In genomic region chr12:95182868-95183415, GRCh38 we compare ENCODE assay signal across 11 cellular contexts. TPM values are rescaled to one million over a fixed set of nuclear protein-coding genes. Genes with fewer than 3 reads are reported as not detected.
A peak's percentile ranks its signal among the peaks of the same experiment; 100 is the strongest.
DNase-seq lines count a peak whose midpoint lies in the region; ATAC-seq, FAIRE-seq and TF ChIP-seq lines count a peak whose summit lies in the region.
"Had no signal": no experiment of that assay in that cellular context is flagged by ENCODE, and none has a peak within 500 bp of the region (broad histone marks: within the 10 kb centered on the region; RNA-seq: fewer than 3 reads in every experiment).

No MANE protein-coding gene starts in this region.

- peak; percentile 68 for DNase-seq in GM12865 (ENCODE audit: low read depth)
- peak; percentile 38 for DNase-seq in H54 (ENCODE audit: insufficient read length, low spot score)
- DNase-seq in WTC11 (ENCODE audit: low spot score) = no peak
- peak; percentile 74 to 84 for DNase-seq in lung microvascular endothelial cell (ENCODE audit: low read depth in 2 of 2)
- DNase-seq in ovary = no peak
- DNase-seq in GM13977 (ENCODE audit: low spot score) = no peak
- DNase-seq: activated CD8-positive, alpha-beta memory T cell treated with anti-CD3 and anti-CD28 coated beads, Interleukin-2, amount 50 U/mL, for 4 hours; hypothalamus had no signal

- H3K27me3 Mint-ChIP-seq in WTC11 (ENCODE audit: low read depth) = no peaks in the 10 kb centered on the region

- POLR2A ChIA-PET in WTC11 (lab: Charles Lee) = no interaction called here

- in situ Hi-C loops in GM13977 (cut with MboI; ENCODE audit: low pct_unique_long_range_greater_than_20kb, low sequenced_read_pairs, unreplicated experiment) = no loop called here

- no peaks in the 10 kb centered on the region for H3K9me3 Mint-ChIP-seq in WTC11

- peaks cover 4% of the 10 kb centered on the region; the same call in 1 of the 2 replicates for H3K36me3 Mint-ChIP-seq in WTC11

- H3K9me3 ChIP-seq in ovary = no peaks in the 10 kb centered on the region
- H3K9me3 ChIP-seq: vagina had no signal

- no peak for TF ChIP-seq CTCF in GM12865 (IDR thresholded peaks at IDR 0.05; ENCODE audit: insufficient read depth, low read depth, low read length, missing control alignments)
- no peak for TF ChIP-seq CTCF in WTC11 (IDR thresholded peaks at IDR 0.05)
- no peak for TF ChIP-seq CTCF in ovary (IDR thresholded peaks at IDR 0.05)
- no peak for TF ChIP-seq CTCF in GM13977 (IDR thresholded peaks at IDR 0.05; ENCODE audit: extremely low read depth, insufficient read depth, missing control alignments)

- H3K4me3 Mint-ChIP-seq in WTC11 = no peak overlapping the region

- peak; percentile 86 for FAIRE-seq in H54 (lab: Jason Lieb, UNC)

- CTCF ChIA-PET in WTC11 (lab: Charles Lee) = no interaction called here

- H3K4me1 ChIP-seq in ovary (ENCODE audit: insufficient read depth) = no peaks in the 10 kb centered on the region
- H3K4me1 ChIP-seq: vagina had no signal

- TF ChIP-seq POLR2A in H54 (IDR thresholded peaks at IDR 0.05; ENCODE audit: low read depth, low read length) (no peak), ovary (IDR thresholded peaks at IDR 0.05) (no peak)

- H3K4me1 Mint-ChIP-seq in WTC11 = peaks cover 14% of the 10 kb centered on the region

- WGBS in ovary, 3 donors = 76 to 78% (median 77%) methylated on average over 5 of the region's 5 CpGs

- no peaks in the 10 kb centered on the region for H3K27me3 ChIP-seq in ovary
- H3K27me3 ChIP-seq: vagina had no signal

- H3K27ac Mint-ChIP-seq in WTC11 = peak overlapping the region; percentile 70

- intact Hi-C loops in ovary (cut with DNase I) = no loop called here

- peak; percentile 69 for ATAC-seq in WTC11
- no peak for ATAC-seq in GM19328 (IDR thresholded peaks at IDR 0.05; ENCODE audit: unreplicated experiment)
- ATAC-seq in GM21737 (IDR thresholded peaks at IDR 0.05; ENCODE audit: unreplicated experiment) = no peak

- H3K4me3 ChIP-seq in GM12865 (ENCODE audit: low read depth, low read length) = no peak overlapping the region
- no peak overlapping the region for H3K4me3 ChIP-seq in ovary
- H3K4me3 ChIP-seq: vagina had no signal

- no peak overlapping the region for H3K27ac ChIP-seq in ovary
- H3K27ac ChIP-seq: vagina had no signal

- no peaks in the 10 kb centered on the region for H3K36me3 ChIP-seq in ovary
- H3K36me3 ChIP-seq: vagina had no signal

- TF ChIP-seq EP300 in ovary (IDR thresholded peaks at IDR 0.05) = no peak

TF ChIP-seq in WTC11, 78 proteins besides CTCF, POLR2A, EP300 and RAD21:
- TF ChIP-seq GABPB1 (CRISPR knock-in tag; IDR thresholded peaks at IDR 0.05) (no peak), PREB (CRISPR knock-in tag; IDR thresholded peaks at IDR 0.05; ENCODE audit: borderline replicate concordance) (no peak), MYBL2 (CRISPR knock-in tag; IDR thresholded peaks at IDR 0.05) (0 out of 2 replicates have a peak, but pooled peaks have one; percentile 28)

RNA-seq across cellular contexts. Expression of gene FGD6, which starts 34.3 kb away (rescaled TPM):
- total RNA-seq in WTC11 (2021) (24.2 to 28.2 TPM (median 24.4 TPM) in 3 replicates), lung microvascular endothelial cell (9.2 and 15.9 TPM in 2 replicates), ovary (10 to 100 TPM in 6 of 7 donors, 1 to 10 TPM in 1; 7.0 to 18.7 (median 15.8) TPM)
- polyA plus RNA-seq in ovary = 1 to 10 TPM; 4.5 to 5.3 TPM

RNA-seq across cellular contexts. Expression of gene VEZT, which starts 34.7 kb away (rescaled TPM):
- 51.5 to 54.5 TPM (median 53.9 TPM) in 3 replicates for total RNA-seq in WTC11 (2021)
- total RNA-seq in lung microvascular endothelial cell = 73.0 and 78.9 TPM in 2 replicates
- total RNA-seq in ovary = 10 to 100 TPM; 52.1 to 67.7 (median 53.5) TPM
- 10 to 100 TPM; 31.2 to 46.4 TPM for polyA plus RNA-seq in ovary

Comparison
In these comparisons a context has a peak if more than half of its experiments do, and no peak if none do; other contexts are left out.
1. DNase-seq: peak in GM12865 (single experiment), H54 (single experiment) and lung microvascular endothelial cell (2 of 2); none in WTC11 (single experiment), ovary (0 of 5) and GM13977 (single experiment).